ENCODE assay signal across 20 cellular contexts in genomic region chr21:35457097-35457496, GRCh38.
DNase-seq lines count a peak whose midpoint lies in the region; ATAC-seq, FAIRE-seq and TF ChIP-seq lines count a peak whose summit lies in the region.
"Had no signal": no experiment of that assay in that cellular context is flagged by ENCODE, and none has a peak within 500 bp of the region (broad histone marks: within the 10 kb centered on the region; RNA-seq: fewer than 3 reads in every experiment).

No MANE protein-coding gene starts in this region.

- FAIRE-seq in K562 (lab: Jason Lieb, UNC) (no peak), kidney (lab: Jason Lieb, UNC) (no peak)
- FAIRE-seq: RCC 7860 had no signal

- in situ Hi-C loops in K562 (cut with MboI) = no loop called here

- no peak for TF ChIP-seq CTCF in activated CD8-positive, alpha-beta T cell treated with anti-CD3 and anti-CD28 coated beads for 36 hours (IDR thresholded peaks at IDR 0.05)
- TF ChIP-seq CTCF in K562 (IDR thresholded peaks at IDR 0.05 in 2 of 3, conservative IDR thresholded peaks at IDR 0.05 in 1 of 3; ENCODE audit: insufficient read depth in 2 of 3, low read depth in 1 of 3, low read length in 3 of 3) = no peak
- no peak for TF ChIP-seq CTCF in kidney (IDR thresholded peaks at IDR 0.05; ENCODE audit: borderline replicate concordance, extremely low read depth, insufficient read depth)

- H3K9ac ChIP-seq in K562 (ENCODE audit: insufficient read depth in 1 of 2, low read depth in 2 of 2, low read length in 2 of 2) (no peak overlapping the region), kidney (ENCODE audit: low read length in 2 of 2) (no peak overlapping the region)

- no peaks in the 10 kb centered on the region for H3K27me3 Mint-ChIP-seq in activated naive CD4-positive, alpha-beta T cell treated with anti-CD3 and anti-CD28 coated beads for 36 hours (ENCODE audit: low read depth)
- no peaks in the 10 kb centered on the region for H3K27me3 Mint-ChIP-seq in activated CD8-positive, alpha-beta T cell treated with anti-CD3 and anti-CD28 coated beads for 36 hours

- no peak for TF ChIP-seq EP300 in K562 (IDR thresholded peaks at IDR 0.05; ENCODE audit: low read length)

- no peaks in the 10 kb centered on the region for H3K36me3 ChIP-seq in K562 (ENCODE audit: control insufficient read depth, insufficient read depth, low read length)
- H3K36me3 ChIP-seq in kidney (ENCODE audit: control insufficient read depth in 1 of 2, insufficient read depth in 2 of 2, low read length in 2 of 2) = no peaks in the 10 kb centered on the region
- H3K36me3 ChIP-seq: MG63, SJCRH30 had no signal

- H3K79me2 ChIP-seq in K562 (ENCODE audit: control insufficient read depth, insufficient read depth, low read length) = no peaks in the 10 kb centered on the region

- peak; percentile 25 for DNase-seq in activated naive CD4-positive, alpha-beta T cell treated with anti-CD3 and anti-CD28 coated beads for 36 hours
- no peak for DNase-seq in activated naive CD4-positive, alpha-beta T cell treated with anti-CD3 and anti-CD28 coated beads, Interleukin-2, amount 50 U/mL, for 16 hours
- DNase-seq in activated CD8-positive, alpha-beta T cell treated with anti-CD3 and anti-CD28 coated beads for 36 hours = peak; percentile 55
- DNase-seq in K562 (ENCODE audit: extremely low read depth in 1 of 4, low spot score in 3 of 4) (no peak), kidney (no peak), UCSD-AML1 (lab: John Stamatoyannopoulos, UW; ENCODE audit: unreplicated experiment) (no peak)
- no peak for DNase-seq in stimulated activated effector memory CD8-positive, alpha-beta T cell treated with anti-CD3 and anti-CD28 coated beads, Interleukin-12 subunit alpha, Interleukin-12 subunit beta, amount 100 ng/mL, for 72 hours (ENCODE audit: low spot score in 2 of 2)
- DNase-seq: DMS79, H9, HFFc6, Kasumi-1, MG63, NCI-H1694 treated with DMSO at 0.1 percent for 48 hours, NCI-H2081 treated with DMSO at 0.1 percent for 48 hours, NCI-H2171 treated with DMSO at 0.1 percent for 48 hours, NCI-H446, NCI-H526, SJCRH30 had no signal

- no peak overlapping the region for H3K27ac ChIP-seq in K562 (ENCODE audit: extremely low read depth, low read depth, low read length)
- no peak overlapping the region for H3K27ac ChIP-seq in kidney (ENCODE audit: low read depth in 2 of 2, low read length in 2 of 2)
- H3K27ac ChIP-seq: SJCRH30 had no signal

- CTCF ChIA-PET in activated naive CD4-positive, alpha-beta T cell treated with anti-CD3 and anti-CD28 coated beads for 36 hours (lab: Charles Lee) = no interaction called here
- CTCF ChIA-PET in activated CD8-positive, alpha-beta T cell treated with anti-CD3 and anti-CD28 coated beads for 36 hours (lab: Charles Lee) = no interaction called here
- CTCF ChIA-PET in K562 (lab: Yijun Ruan, JAX; ENCODE audit: low intra/inter-chr PET ratio) = no interaction called here

- H3K4me1 Mint-ChIP-seq in activated naive CD4-positive, alpha-beta T cell treated with anti-CD3 and anti-CD28 coated beads for 36 hours (ENCODE audit: low read depth) = no peaks in the 10 kb centered on the region
- H3K4me1 Mint-ChIP-seq in activated CD8-positive, alpha-beta T cell treated with anti-CD3 and anti-CD28 coated beads for 36 hours (ENCODE audit: low read depth) = peaks cover 5% of the 10 kb centered on the region
- H3K4me1 Mint-ChIP-seq in stimulated activated effector memory CD8-positive, alpha-beta T cell treated with anti-CD3 and anti-CD28 coated beads, Interleukin-12 subunit alpha, Interleukin-12 subunit beta, amount 100 ng/mL, for 72 hours = no peaks in the 10 kb centered on the region
- H3K4me1 Mint-ChIP-seq: CD4-positive, CD25-positive, alpha-beta regulatory T cell had no signal

- H3K4me3 Mint-ChIP-seq in activated naive CD4-positive, alpha-beta T cell treated with anti-CD3 and anti-CD28 coated beads for 36 hours = no peak overlapping the region
- no peak overlapping the region for H3K4me3 Mint-ChIP-seq in activated CD8-positive, alpha-beta T cell treated with anti-CD3 and anti-CD28 coated beads for 36 hours
- H3K4me3 Mint-ChIP-seq in stimulated activated effector memory CD8-positive, alpha-beta T cell treated with anti-CD3 and anti-CD28 coated beads, Interleukin-12 subunit alpha, Interleukin-12 subunit beta, amount 100 ng/mL, for 72 hours = no peak overlapping the region
- H3K4me3 Mint-ChIP-seq: CD4-positive, CD25-positive, alpha-beta regulatory T cell; H9; HFFc6 had no signal

- H3K4me2 ChIP-seq in K562 (ENCODE audit: insufficient read depth, low read length) = no peak overlapping the region

- H3K9me3 ChIP-seq in K562 (replicated peaks; ENCODE audit: control insufficient read depth, insufficient read depth, low read depth, low read length) (no peaks in the 10 kb centered on the region), kidney (ENCODE audit: control insufficient read depth in 1 of 2, low read length in 2 of 2) (no peaks in the 10 kb centered on the region)
- H3K9me3 ChIP-seq: MG63 had no signal

- H3K27ac Mint-ChIP-seq in activated naive CD4-positive, alpha-beta T cell treated with anti-CD3 and anti-CD28 coated beads for 36 hours = no peak overlapping the region
- H3K27ac Mint-ChIP-seq in activated CD8-positive, alpha-beta T cell treated with anti-CD3 and anti-CD28 coated beads for 36 hours = peak overlapping the region; percentile 64
- H3K27ac Mint-ChIP-seq in stimulated activated effector memory CD8-positive, alpha-beta T cell treated with anti-CD3 and anti-CD28 coated beads, Interleukin-12 subunit alpha, Interleukin-12 subunit beta, amount 100 ng/mL, for 72 hours = no peak overlapping the region
- H3K27ac Mint-ChIP-seq: CD4-positive, CD25-positive, alpha-beta regulatory T cell; HFFc6 had no signal

- no peaks in the 10 kb centered on the region for H4K20me1 ChIP-seq in K562 (replicated peaks; ENCODE audit: control insufficient read depth, insufficient read depth, low read length)

- no peaks in the 10 kb centered on the region for H3K27me3 ChIP-seq in K562 (ENCODE audit: control insufficient read depth in 2 of 2, insufficient read depth in 2 of 2, low read length in 2 of 2)
- H3K27me3 ChIP-seq: MG63, SJCRH30 had no signal

- H3K9me3 Mint-ChIP-seq in activated naive CD4-positive, alpha-beta T cell treated with anti-CD3 and anti-CD28 coated beads for 36 hours = no peaks in the 10 kb centered on the region
- H3K9me3 Mint-ChIP-seq in activated CD8-positive, alpha-beta T cell treated with anti-CD3 and anti-CD28 coated beads for 36 hours = no peaks in the 10 kb centered on the region
- H3K9me3 Mint-ChIP-seq in stimulated activated effector memory CD8-positive, alpha-beta T cell treated with anti-CD3 and anti-CD28 coated beads, Interleukin-12 subunit alpha, Interleukin-12 subunit beta, amount 100 ng/mL, for 72 hours = no peaks in the 10 kb centered on the region

- H3K36me3 Mint-ChIP-seq in activated naive CD4-positive, alpha-beta T cell treated with anti-CD3 and anti-CD28 coated beads for 36 hours (ENCODE audit: low read depth) = peaks cover 1% of the 10 kb centered on the region
- no peaks in the 10 kb centered on the region for H3K36me3 Mint-ChIP-seq in activated CD8-positive, alpha-beta T cell treated with anti-CD3 and anti-CD28 coated beads for 36 hours (ENCODE audit: low read depth)
- H3K36me3 Mint-ChIP-seq in stimulated activated effector memory CD8-positive, alpha-beta T cell treated with anti-CD3 and anti-CD28 coated beads, Interleukin-12 subunit alpha, Interleukin-12 subunit beta, amount 100 ng/mL, for 72 hours = no peaks in the 10 kb centered on the region
- H3K36me3 Mint-ChIP-seq: CD4-positive, CD25-positive, alpha-beta regulatory T cell had no signal

- no peak for TF ChIP-seq POLR2A in K562 (conservative IDR thresholded peaks at IDR 0.05)

- H3K4me3 ChIP-seq in K562 (no peak overlapping the region), kidney (ENCODE audit: low read length in 2 of 2) (no peak overlapping the region)
- H3K4me3 ChIP-seq: MG63, SJCRH30 had no signal

- intact Hi-C loops in activated naive CD4-positive, alpha-beta T cell treated with anti-CD3 and anti-CD28 coated beads for 36 hours (cut with micrococcal nuclease) = no loop called here
- intact Hi-C loops in activated CD8-positive, alpha-beta T cell treated with anti-CD3 and anti-CD28 coated beads for 36 hours (cut with micrococcal nuclease) = no loop called here
- intact Hi-C loops in K562 (cut with micrococcal nuclease) = no loop called here
- intact Hi-C loops in kidney (cut with DNase I) = no loop called here

- ATAC-seq in activated CD8-positive, alpha-beta T cell treated with anti-CD3 and anti-CD28 coated beads for 36 hours = peak; percentile 74
- no peak for ATAC-seq in K562
- peak; percentile 76 for ATAC-seq in stimulated activated effector memory CD8-positive, alpha-beta T cell treated with anti-CD3 and anti-CD28 coated beads, Interleukin-12 subunit alpha, Interleukin-12 subunit beta, amount 100 ng/mL, for 72 hours

- no peaks in the 10 kb centered on the region for H3K9me1 ChIP-seq in K562 (ENCODE audit: control insufficient read depth, insufficient read depth, low read length)

- TF ChIP-seq RAD21 in K562 (CRISPR knock-in tag; conservative IDR thresholded peaks at IDR 0.05 in 1 of 2, IDR thresholded peaks at IDR 0.05 in 1 of 2) = no peak

- H3K4me1 ChIP-seq in K562 (replicated peaks in 1 of 2; ENCODE audit: control insufficient read depth in 2 of 2, insufficient read depth in 2 of 2, low read length in 2 of 2) = peaks cover 0 to 5% of the 10 kb centered on the region in 2 experiments; a peak in 2 of 5 replicates
- no peaks in the 10 kb centered on the region for H3K4me1 ChIP-seq in kidney (ENCODE audit: control insufficient read depth in 1 of 2, insufficient read depth in 1 of 2, low read depth in 1 of 2, low read length in 2 of 2)
- H3K4me1 ChIP-seq: SJCRH30 had no signal

- peak overlapping the region; percentile 46; the same call in 1 of the 2 replicates for H2AFZ ChIP-seq in K562 (ENCODE audit: low read depth, low read length)

- 58% methylated on average over 6 of the region's 6 CpGs for WGBS in K562 (ENCODE audit: insufficient coverage, low coverage, missing lambda C conversion rate)

- no TSS peak for BruUV-seq in K562 (replicated peaks; lab: Mats Ljungman, UMichigan)

- POLR2A ChIA-PET in activated CD8-positive, alpha-beta T cell treated with anti-CD3 and anti-CD28 coated beads for 36 hours (lab: Charles Lee) = no interaction called here
- POLR2A ChIA-PET in K562 (lab: Yijun Ruan, JAX) = no interaction called here

TF ChIP-seq in K562, 482 proteins besides CTCF, POLR2A, EP300 and RAD21 (continues in another document):
- TF ChIP-seq SNAPC5 (CRISPR knock-in tag; IDR thresholded peaks at IDR 0.05) = no peak

Comparison
In these comparisons a context has a peak if more than half of its experiments do, and no peak if none do; other contexts are left out.
1. DNase-seq: peak in activated naive CD4-positive, alpha-beta T cell treated with anti-CD3 and anti-CD28 coated beads for 36 hours (single experiment) and activated CD8-positive, alpha-beta T cell treated with anti-CD3 and anti-CD28 coated beads for 36 hours (single experiment); none in activated naive CD4-positive, alpha-beta T cell treated with anti-CD3 and anti-CD28 coated beads, Interleukin-2, amount 50 U/mL, for 16 hours (single experiment), K562 (0 of 4), stimulated activated effector memory CD8-positive, alpha-beta T cell treated with anti-CD3 and anti-CD28 coated beads, Interleukin-12 subunit alpha, Interleukin-12 subunit beta, amount 100 ng/mL, for 72 hours (0 of 2), kidney (single experiment) and UCSD-AML1 (single experiment).